In genomic region chr3:29887450-29887849, GRCh38 we compare ENCODE assay signal across 24 cellular contexts.
"Had no signal": no experiment of that assay in that cellular context is flagged by ENCODE, and none has a peak within 500 bp of the region (broad histone marks: within the 10 kb centered on the region; RNA-seq: fewer than 3 reads in every experiment).

No MANE protein-coding gene starts in this region.

- H3K4me1 ChIP-seq: suprapubic skin, upper lobe of right lung had no signal

- H3K27ac ChIP-seq: neutrophil, ovary, suprapubic skin, tibial artery, upper lobe of right lung, VCaP had no signal

- H3K4me3 ChIP-seq: ovary, suprapubic skin, tibial artery, upper lobe of right lung had no signal

- H3K36me3 ChIP-seq: neutrophil, ovary, suprapubic skin, upper lobe of right lung had no signal

- DNase-seq: activated CD4-positive, alpha-beta T cell treated with anti-CD3 and anti-CD28 coated beads for 4 hours; activated CD4-positive, alpha-beta T cell treated with anti-CD3 and anti-CD28 coated beads, Interleukin-2, amount 50 U/mL, for 4 hours; activated gamma-delta T cell; activated naive CD4-positive, alpha-beta T cell treated with anti-CD3 and anti-CD28 coated beads, Interleukin-2, amount 50 U/mL, for 16 hours; amniotic stem cell; caudate nucleus; cortex of kidney; effector memory CD8-positive, alpha-beta T cell; foreskin melanocyte; left cardiac atrium; left ventricle myocardium superior; naive B cell; nephron progenitor cell; ovary; small intestine; stimulated activated naive B cell treated with anti-CD40 and anti-IgM and Interleukin-4, amounts not matched to agents 10 μg/mL and 1 μg/mL and 100 μg/mL, for 72 hours; T-helper 1 cell; tibial artery; upper lobe of right lung had no signal

- H3K9me3 ChIP-seq: neutrophil, ovary, suprapubic skin, tibial artery, upper lobe of right lung had no signal

- FAIRE-seq: keratinocyte, small intestine had no signal

- H3K27me3 ChIP-seq: neutrophil, ovary, suprapubic skin, tibial artery, upper lobe of right lung had no signal

- ATAC-seq: effector memory CD8-positive, alpha-beta T cell; left cardiac atrium; left ventricle myocardium superior; sciatic nerve; stimulated activated naive B cell treated with anti-CD40 and anti-IgM and Interleukin-4, amounts not matched to agents 10 μg/mL and 1 μg/mL and 100 μg/mL, for 72 hours; upper lobe of right lung had no signal
